8 cellular contexts compared by ENCODE assay signal in the genomic region with DNA sequence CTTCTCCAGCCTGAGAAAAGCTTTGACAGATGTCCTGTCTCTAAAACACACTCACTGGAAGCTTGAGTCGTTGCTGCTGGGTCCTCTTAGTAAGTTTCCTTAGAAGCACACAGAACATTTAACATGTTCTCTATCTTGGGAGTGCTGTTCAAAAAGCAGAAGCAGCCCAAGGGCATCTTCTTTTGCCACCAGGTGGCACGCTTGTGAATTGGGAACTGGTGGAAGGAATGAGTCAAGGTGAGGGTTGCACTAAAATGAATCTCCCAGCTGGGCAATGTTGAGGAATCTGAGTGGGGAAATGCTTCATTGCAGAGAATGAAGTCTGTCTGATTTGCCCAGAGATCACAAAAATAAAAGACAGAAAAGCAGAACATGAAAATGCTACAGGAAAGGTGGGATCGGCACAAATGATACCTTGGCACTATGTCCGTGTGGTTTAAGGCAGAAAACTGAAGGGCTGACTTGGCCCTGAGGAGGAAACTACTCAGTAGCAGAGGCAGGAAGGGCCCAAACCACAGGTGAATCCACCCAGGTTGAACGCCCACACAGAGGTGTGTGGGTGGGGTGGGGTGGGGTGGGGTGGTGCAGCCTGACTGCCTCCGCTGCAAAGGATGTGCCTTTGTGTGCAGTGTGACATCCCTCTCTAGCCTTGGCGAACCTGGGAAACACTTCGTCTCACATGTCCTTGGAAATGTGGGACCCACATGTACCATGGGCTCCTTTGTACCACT. TPM values are rescaled to one million over a fixed set of nuclear protein-coding genes. Genes with fewer than 3 reads are reported as not detected.
DNase-seq lines count a peak whose midpoint lies in the region; ATAC-seq and TF ChIP-seq lines count a peak whose summit lies in the region.

No MANE protein-coding gene starts in this region.

- TF ChIP-seq EP300 in gastroesophageal sphincter (IDR thresholded peaks at IDR 0.05) = no peak
- no peak for TF ChIP-seq EP300 in ovary (IDR thresholded peaks at IDR 0.05)

- no peaks in the 10 kb centered on the region for H3K9me3 ChIP-seq in MM.1S (replicated peaks; ENCODE audit: insufficient read depth, low read length)
- no peaks in the 10 kb centered on the region for H3K9me3 ChIP-seq in fibroblast of lung (ENCODE audit: control insufficient read depth, insufficient read depth, low read depth, low read length)
- no peaks in the 10 kb centered on the region for H3K9me3 ChIP-seq in gastroesophageal sphincter
- H3K9me3 ChIP-seq in ovary = no peaks in the 10 kb centered on the region

- no peaks in the 10 kb centered on the region for H3F3A ChIP-seq in MM.1S (ENCODE audit: insufficient read depth, low read length)

- TF ChIP-seq CTCF in MM.1S (IDR thresholded peaks at IDR 0.05; ENCODE audit: low read length) = peak; percentile 44
- TF ChIP-seq CTCF in fibroblast of lung (conservative IDR thresholded peaks at IDR 0.05 in 1 of 2, IDR thresholded peaks at IDR 0.05 in 1 of 2; ENCODE audit: low read depth in 1 of 2, low read length in 2 of 2) = peak; percentile 20 to 35
- TF ChIP-seq CTCF in gastroesophageal sphincter (IDR thresholded peaks at IDR 0.05) = peak in 2 of 4 experiments; percentile 10 to 22
- TF ChIP-seq CTCF in ovary (IDR thresholded peaks at IDR 0.05) = no peak

- peak; percentile 57 for ATAC-seq in GM18907 (IDR thresholded peaks at IDR 0.05; ENCODE audit: unreplicated experiment)
- no peak for ATAC-seq in gastroesophageal sphincter

- intact Hi-C loops in ovary (cut with DNase I) = no loop called here

- no peak overlapping the region for H2AFZ ChIP-seq in MM.1S (ENCODE audit: low read length)
- no peak overlapping the region for H2AFZ ChIP-seq in fibroblast of lung (ENCODE audit: low read length)

- 68 to 72% methylated on average over 3 to 4 of the region's 8 CpGs for WGBS in gastroesophageal sphincter (ENCODE audit: low coverage in 1 of 2), 2 donors
- 91 to 94% (median 94%) methylated on average over 8 of the region's 8 CpGs for WGBS in ovary, 3 donors

- no peak for TF ChIP-seq POLR2A in gastroesophageal sphincter (IDR thresholded peaks at IDR 0.05)
- TF ChIP-seq POLR2A in ovary (IDR thresholded peaks at IDR 0.05) = no peak

- no peak overlapping the region for H3K4me2 ChIP-seq in MM.1S (ENCODE audit: low read depth, low read length)
- H3K4me2 ChIP-seq in fibroblast of lung (ENCODE audit: extremely low read depth, insufficient read depth, low read length) = no peak overlapping the region

- DNase-seq in A172 (ENCODE audit: low spot score) (peak; percentile 18), MM.1S (peak; percentile 43), fibroblast of lung (ENCODE audit: low read depth in 2 of 2) (peak in 1 of 2 donors; percentile 5), ovary (no peak)
- peak; percentile 54 to 58 for DNase-seq in activated CD4-positive, alpha-beta T cell treated with anti-CD3 and anti-CD28 coated beads, Interleukin-2, amount 50 U/mL, for 4 hours
- DNase-seq in stimulated activated CD4-positive, alpha-beta T cell treated with anti-CD3 and anti-CD28 coated beads, Interleukin-4, amount 100 ng/mL, for 24 hours = peak; percentile 55

- H3K36me3 ChIP-seq in MM.1S (replicated peaks; ENCODE audit: insufficient read depth, low read length) = no peaks in the 10 kb centered on the region
- no peaks in the 10 kb centered on the region for H3K36me3 ChIP-seq in fibroblast of lung (ENCODE audit: control insufficient read depth, insufficient read depth, low read length)
- H3K36me3 ChIP-seq in gastroesophageal sphincter = no peaks in the 10 kb centered on the region
- no peaks in the 10 kb centered on the region for H3K36me3 ChIP-seq in ovary

- H3K4me1 ChIP-seq in MM.1S (ENCODE audit: low read length) = no peaks in the 10 kb centered on the region
- H3K4me1 ChIP-seq in fibroblast of lung (ENCODE audit: control insufficient read depth, extremely low read depth, insufficient read depth, low read length) = no peaks in the 10 kb centered on the region
- no peaks in the 10 kb centered on the region for H3K4me1 ChIP-seq in gastroesophageal sphincter
- no peaks in the 10 kb centered on the region for H3K4me1 ChIP-seq in ovary (ENCODE audit: insufficient read depth)

- no peaks in the 10 kb centered on the region for H4K20me1 ChIP-seq in MM.1S (ENCODE audit: insufficient read depth, low read length)
- H4K20me1 ChIP-seq in fibroblast of lung (ENCODE audit: control insufficient read depth, extremely low read depth, insufficient read depth, low read length) = no peaks in the 10 kb centered on the region

- no peak overlapping the region for H3K4me3 ChIP-seq in MM.1S (ENCODE audit: low read length)
- no peak overlapping the region for H3K4me3 ChIP-seq in fibroblast of lung (replicated peaks in 1 of 4; ENCODE audit: control extremely low read depth in 1 of 4, insufficient read depth in 1 of 4, low read depth in 3 of 4, low read length in 4 of 4)
- no peak overlapping the region for H3K4me3 ChIP-seq in gastroesophageal sphincter
- no peak overlapping the region for H3K4me3 ChIP-seq in ovary

- H3K9ac ChIP-seq in MM.1S (ENCODE audit: low read length) (no peak overlapping the region), fibroblast of lung (ENCODE audit: insufficient read depth, low read length) (no peak overlapping the region)

- no peaks in the 10 kb centered on the region for H3K27me3 ChIP-seq in MM.1S (replicated peaks; ENCODE audit: insufficient read depth, low read length)
- no peaks in the 10 kb centered on the region for H3K27me3 ChIP-seq in fibroblast of lung (ENCODE audit: control insufficient read depth, insufficient read depth, low read length)
- H3K27me3 ChIP-seq in gastroesophageal sphincter = no peaks in the 10 kb centered on the region
- no peaks in the 10 kb centered on the region for H3K27me3 ChIP-seq in ovary

- H3K9me2 ChIP-seq in MM.1S (replicated peaks; ENCODE audit: insufficient read depth, low read length) = no peaks in the 10 kb centered on the region

- no peaks in the 10 kb centered on the region for H3K79me2 ChIP-seq in MM.1S (ENCODE audit: low read length)
- no peaks in the 10 kb centered on the region for H3K79me2 ChIP-seq in fibroblast of lung (ENCODE audit: control insufficient read depth, insufficient read depth, low read length)

- no peak overlapping the region for H3K27ac ChIP-seq in MM.1S (ENCODE audit: low read length)
- no peak overlapping the region for H3K27ac ChIP-seq in fibroblast of lung (ENCODE audit: insufficient read depth, low read length)
- no peak overlapping the region for H3K27ac ChIP-seq in gastroesophageal sphincter
- no peak overlapping the region for H3K27ac ChIP-seq in ovary

RNA-seq across cellular contexts. Expression of a gene that starts 26.0 kb away (rescaled TPM):
- 5.1 and 10.4 TPM in 2 replicates for total RNA-seq in A172 (2014; rRNA removed; shearing (Covaris generic))
- total RNA-seq in fibroblast of lung (0.50 and 0.51 TPM in 2 replicates), gastroesophageal sphincter (10 to 100 TPM; 25.4 to 69.3 (median 33.8) TPM), ovary (10 to 100 TPM in 6 of 7 donors, 1 to 10 TPM in 1; 7.0 to 61.8 (median 22.0) TPM)
- polyA plus RNA-seq in fibroblast of lung (7.0 and 19.9 TPM in 2 replicates), ovary (10 to 100 TPM; 18.3 to 21.7 TPM)
- 3.6 and 10.3 TPM in 2 replicates for polyA plus RNA-seq in fibroblast of lung (2012)
- 3.1 and 5.5 TPM in 2 replicates for polyA minus RNA-seq in fibroblast of lung (ENCODE audit: low replicate concordance)

Comparison
In these comparisons a context has a peak if more than half of its experiments do, and no peak if none do; other contexts are left out.
1. DNase-seq: peak in A172 (single experiment), MM.1S (single experiment), activated CD4-positive, alpha-beta T cell treated with anti-CD3 and anti-CD28 coated beads, Interleukin-2, amount 50 U/mL, for 4 hours (2 of 2) and stimulated activated CD4-positive, alpha-beta T cell treated with anti-CD3 and anti-CD28 coated beads, Interleukin-4, amount 100 ng/mL, for 24 hours (single experiment); none in ovary (0 of 5).
2. CTCF ChIP-seq: peak in MM.1S (single experiment) and fibroblast of lung (2 of 2); none in ovary (0 of 3).